Comparison of ENCODE assay signal across 8 cellular contexts in the genomic region with DNA sequence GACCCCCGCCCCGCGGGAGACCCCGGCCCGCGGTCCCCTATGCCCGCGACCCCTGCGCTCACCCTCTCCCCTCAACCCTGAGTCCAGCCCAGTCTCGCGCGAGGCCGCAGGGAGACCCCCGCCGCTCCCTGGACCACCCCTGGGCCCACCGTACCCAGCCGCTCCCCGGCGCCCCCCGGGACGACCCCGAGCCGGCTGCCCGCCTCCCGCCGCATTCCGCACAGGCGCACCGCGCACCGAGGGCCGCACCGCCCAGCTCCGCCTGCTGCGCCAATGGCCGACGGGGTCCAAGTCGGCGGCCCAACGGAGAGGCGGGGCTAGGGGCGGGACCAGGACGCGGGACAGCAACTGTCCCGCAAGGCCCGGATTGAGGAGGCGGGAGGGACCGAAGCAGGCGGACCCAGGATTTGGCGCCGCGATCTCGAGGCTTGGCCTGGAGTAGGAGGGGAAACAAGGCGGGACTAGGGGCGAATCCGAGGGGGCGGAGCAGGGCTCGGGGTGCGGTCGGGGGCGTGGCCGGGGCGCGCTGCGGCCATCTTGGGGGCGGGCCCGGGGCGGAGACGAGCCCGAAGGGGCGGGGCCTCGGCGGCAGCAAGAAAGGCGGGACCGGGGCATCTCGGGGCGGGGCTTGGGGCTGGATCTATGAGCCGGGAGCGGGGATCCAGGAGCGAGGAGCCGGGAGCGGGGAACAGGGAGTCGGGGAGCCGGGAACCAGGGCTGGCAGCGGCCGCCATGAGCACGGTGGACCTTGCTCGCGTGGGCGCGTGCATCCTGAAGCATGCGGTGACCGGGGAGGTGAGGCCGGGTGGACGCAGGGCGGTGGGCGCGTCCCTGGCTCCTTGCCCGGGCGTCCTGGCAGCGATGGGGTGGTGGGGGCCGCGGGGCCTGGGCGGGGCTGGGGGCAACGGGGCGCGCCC. TPM values are rescaled to one million over a fixed set of nuclear protein-coding genes. Genes with fewer than 3 reads are reported as not detected.
DNase-seq lines count a peak whose midpoint lies in the region; ATAC-seq and TF ChIP-seq lines count a peak whose summit lies in the region.

TSS of gene PRXL2B (plus strand) at position 624 of the 917 bp plus-strand sequence. CDS start at position 733, 109 bp downstream.

- DNase-seq in NCI-H1417 treated with DMSO at 0.1 percent for 48 hours (lab: John Stamatoyannopoulos, UW) = peak; percentile 84
- peak; percentile 95 for DNase-seq in T follicular helper cell (ENCODE audit: low read depth)
- peak; percentile 99 for DNase-seq in activated naive CD8-positive, alpha-beta T cell treated with anti-CD3 and anti-CD28 coated beads, Interleukin-2, amount 50 U/mL, for 24 hours
- peak; percentile 99 for DNase-seq in Right ventricle myocardium inferior (ENCODE audit: missing footprints)
- DNase-seq in ovary = peak; percentile 99 to 100 (median 100)
- peak; percentile 100 for DNase-seq in thyroid gland

- ATAC-seq in HG02763 (IDR thresholded peaks at IDR 0.05; ENCODE audit: unreplicated experiment) (peak; percentile 69), Right ventricle myocardium inferior (peak; percentile 94)
- ATAC-seq in activated naive CD8-positive, alpha-beta T cell treated with anti-CD3 and anti-CD28 coated beads, Interleukin-2, amount 50 U/mL, for 24 hours = peak; percentile 80

- TF ChIP-seq CTCF in GM12875 (IDR thresholded peaks at IDR 0.05; ENCODE audit: borderline replicate concordance, insufficient read depth, low read depth, low read length) (no peak), ovary (IDR thresholded peaks at IDR 0.05) (no peak), thyroid gland (IDR thresholded peaks at IDR 0.05) (no peak)

- H3K4me3 Mint-ChIP-seq in activated naive CD8-positive, alpha-beta T cell treated with anti-CD3 and anti-CD28 coated beads, Interleukin-2, amount 50 U/mL, for 24 hours = peak within 1 kb of the TSS; percentile 82

- peak within 1 kb of the TSS; percentile 80 for H3K27ac Mint-ChIP-seq in activated naive CD8-positive, alpha-beta T cell treated with anti-CD3 and anti-CD28 coated beads, Interleukin-2, amount 50 U/mL, for 24 hours

- peak within 1 kb of the TSS; percentile 81 to 97 for H3K27ac ChIP-seq in ovary
- peak within 1 kb of the TSS; percentile 92 to 98 (median 98) for H3K27ac ChIP-seq in thyroid gland

- H3K4me1 ChIP-seq in ovary (ENCODE audit: insufficient read depth) (peaks cover 11% of the 10 kb centered on the region), thyroid gland (peaks cover 25 to 35% of the 10 kb centered on the region in 2 donors)

- H3K27me3 Mint-ChIP-seq in activated naive CD8-positive, alpha-beta T cell treated with anti-CD3 and anti-CD28 coated beads, Interleukin-2, amount 50 U/mL, for 24 hours = no peaks in the 10 kb centered on the region

- no peaks in the 10 kb centered on the region for H3K36me3 Mint-ChIP-seq in activated naive CD8-positive, alpha-beta T cell treated with anti-CD3 and anti-CD28 coated beads, Interleukin-2, amount 50 U/mL, for 24 hours (ENCODE audit: low read depth)

- no peaks in the 10 kb centered on the region for H3K9me3 ChIP-seq in ovary
- no peaks in the 10 kb centered on the region for H3K9me3 ChIP-seq in thyroid gland

- no peaks in the 10 kb centered on the region for H3K27me3 ChIP-seq in ovary
- no peaks in the 10 kb centered on the region for H3K27me3 ChIP-seq in thyroid gland

- intact Hi-C loops in Right ventricle myocardium inferior (cut with DNase I) = loop anchor here (2.0 kb wide), 1 partner anchor 56 kb away; no protein-coding TSS in a partner anchor
- intact Hi-C loops in ovary (cut with DNase I) = no loop called here
- intact Hi-C loops in thyroid gland (cut with DNase I) = loop anchor here (5.0 kb wide), 1 partner anchor 39 kb away; no protein-coding TSS in a partner anchor

- H3K4me3 ChIP-seq in GM12875 (ENCODE audit: low read depth, low read length) = peak within 1 kb of the TSS; percentile 79
- H3K4me3 ChIP-seq in ovary = peak within 1 kb of the TSS; percentile 90
- H3K4me3 ChIP-seq in thyroid gland (replicated peaks in 1 of 3) = peak within 1 kb of the TSS; percentile 40 to 84 (median 77)

- 1 to 2% (median 1%) methylated on average over 54 to 107 of the region's 107 CpGs for WGBS in ovary, 3 donors
- 0 to 1% methylated on average over 15 to 16 of the region's 107 CpGs for WGBS in thyroid gland, 2 donors

- H3K36me3 ChIP-seq in ovary (no peaks in the 10 kb centered on the region), thyroid gland (no peaks in the 10 kb centered on the region)

- TF ChIP-seq POLR2A in ovary (IDR thresholded peaks at IDR 0.05) = peak; percentile 95
- peak; percentile 64 to 96 for TF ChIP-seq POLR2A in thyroid gland (IDR thresholded peaks at IDR 0.05)

- no peaks in the 10 kb centered on the region for H3K9me3 Mint-ChIP-seq in activated naive CD8-positive, alpha-beta T cell treated with anti-CD3 and anti-CD28 coated beads, Interleukin-2, amount 50 U/mL, for 24 hours

- TF ChIP-seq EP300 in ovary (IDR thresholded peaks at IDR 0.05) = no peak

- peaks cover 40% of the 10 kb centered on the region for H3K4me1 Mint-ChIP-seq in activated naive CD8-positive, alpha-beta T cell treated with anti-CD3 and anti-CD28 coated beads, Interleukin-2, amount 50 U/mL, for 24 hours

RNA-seq across cellular contexts. Expression of gene PRXL2B, which starts in this region (rescaled TPM):
- 12.2 TPM for total RNA-seq in Right ventricle myocardium inferior
- 10 to 100 TPM in 6 of 7 donors, 1 to 10 TPM in 1; 3.2 to 34.1 (median 20.2) TPM for total RNA-seq in ovary
- polyA plus RNA-seq in ovary = 1 to 10 TPM; 7.0 to 9.6 TPM
- 10 to 100 TPM; 14.6 to 24.7 (median 18.0) TPM for total RNA-seq in thyroid gland

Comparison
In these comparisons a context has a peak if more than half of its experiments do, and no peak if none do; other contexts are left out.
1. Peak in every context shown above with its lines: DNase-seq, ATAC-seq, H3K4me3 ChIP-seq and H3K27ac ChIP-seq.
2. intact Hi-C loops: an anchor here in Right ventricle myocardium inferior (2.0 kb wide) and thyroid gland (5.0 kb wide); none called in ovary.